In genomic region chr1:19074902-19075721, GRCh38 we compare ENCODE assay signal across 10 cellular contexts.
A peak's percentile ranks its signal among the peaks of the same experiment; 100 is the strongest.
DNase-seq lines count a peak whose midpoint lies in the region; ATAC-seq, FAIRE-seq and TF ChIP-seq lines count a peak whose summit lies in the region.
"Had no signal": no experiment of that assay in that cellular context is flagged by ENCODE, and none has a peak within 500 bp of the region (broad histone marks: within the 10 kb centered on the region; RNA-seq: fewer than 3 reads in every experiment).

No MANE protein-coding gene starts in this region.

- DNase-seq in HPDE6-E6E7 (ENCODE audit: extremely low spot score) (peak; percentile 98), heart right ventricle (peak in 1 of 2 donors; percentile 55), GM19239 (ENCODE audit: insufficient read length, low spot score) (no peak), dedifferentiated amniotic fluid mesenchymal stem cell (ENCODE audit: extremely low spot score) (no peak)
- DNase-seq: T1000 had no signal

- H3K27me3 ChIP-seq in heart right ventricle (no peaks in the 10 kb centered on the region), skeletal muscle tissue (ENCODE audit: control insufficient read depth in 3 of 3, insufficient read depth in 3 of 3, low read length in 3 of 3) (peaks cover 0 to 3% (median 0%) of the 10 kb centered on the region in 3 donors)

- H3K9ac ChIP-seq in skeletal muscle tissue (ENCODE audit: low read depth in 1 of 3, low read length in 3 of 3) = peak overlapping the region in 1 of 3 donors; percentile 50

- no peak overlapping the region for H3K4me3 ChIP-seq in heart right ventricle
- H3K4me3 ChIP-seq in skeletal muscle tissue (ENCODE audit: low read length in 3 of 3) = no peak overlapping the region

- H3K36me3 ChIP-seq in heart right ventricle (peaks cover 0 to 79% (median 68%) of the 10 kb centered on the region in 9 donors), skeletal muscle tissue (ENCODE audit: control insufficient read depth in 3 of 3, insufficient read depth in 3 of 3, low read length in 3 of 3) (peaks cover 56 to 61% (median 58%) of the 10 kb centered on the region in 3 donors)

- no peak for FAIRE-seq in GM19239 (lab: Jason Lieb, UNC)
- FAIRE-seq: endothelial cell of umbilical vein had no signal

- 67 to 70% methylated on average over 21 of the region's 21 CpGs for WGBS in heart right ventricle, 2 donors

- H3K27ac ChIP-seq in VCaP (peak overlapping the region; percentile 100), heart right ventricle (peak overlapping the region in 1 of 10 donors; percentile 4), skeletal muscle tissue (ENCODE audit: low read depth, low read length) (peak overlapping the region; percentile 83)

- TF ChIP-seq CTCF in VCaP (conservative IDR thresholded peaks at IDR 0.05) = no peak
- no peak for TF ChIP-seq CTCF in heart right ventricle (IDR thresholded peaks at IDR 0.05)

- no peaks in the 10 kb centered on the region for H3K9me3 ChIP-seq in heart right ventricle
- no peaks in the 10 kb centered on the region for H3K9me3 ChIP-seq in skeletal muscle tissue (ENCODE audit: control insufficient read depth in 3 of 3, low read length in 3 of 3)

- intact Hi-C loops in heart right ventricle (cut with DNase I) = loop anchor here in 2 of 10 donors (10.0 kb wide), 2 partner anchors 110 to 160 kb away; no protein-coding TSS in a partner anchor

- peak; percentile 26 to 73 (median 52) for ATAC-seq in heart right ventricle
- ATAC-seq in HG02763 (IDR thresholded peaks at IDR 0.05; ENCODE audit: unreplicated experiment) = no peak
- ATAC-seq: sciatic nerve had no signal

- H3K4me1 ChIP-seq in heart right ventricle (peaks cover 0 to 28% (median 26%) of the 10 kb centered on the region in 9 donors), skeletal muscle tissue (ENCODE audit: control insufficient read depth in 3 of 3, insufficient read depth in 3 of 3, low read length in 3 of 3) (peaks cover 40 to 54% (median 52%) of the 10 kb centered on the region in 3 donors)
